ENCODE assay signal across 8 cellular contexts in genomic region chr2:24919100-24919976, GRCh38. TPM values are rescaled to one million over a fixed set of nuclear protein-coding genes. Genes with fewer than 3 reads are reported as not detected.
A peak's percentile ranks its signal among the peaks of the same experiment; 100 is the strongest.
DNase-seq lines count a peak whose midpoint lies in the region; ATAC-seq and TF ChIP-seq lines count a peak whose summit lies in the region.

No MANE protein-coding gene starts in this region.

- peak overlapping the region; percentile 79 to 84 for H3K27ac ChIP-seq in ovary

- 2 to 7% (median 5%) methylated on average over 22 to 67 of the region's 67 CpGs for WGBS in ovary, 3 donors

- H3K4me3 Mint-ChIP-seq in activated T-cell treated with anti-CD3 and anti-CD28 coated beads, Interleukin-2, amount 50 U/mL, for 72 hours: peak overlapping the region; percentile 84 to 90

- intact Hi-C loops in ovary (cut with DNase I): loop anchor here in 1 of 4 donors (5.0 kb wide), 2 partner anchors 42 to 62 kb away; no protein-coding TSS in a partner anchor

- no peak for TF ChIP-seq EP300 in ovary (IDR thresholded peaks at IDR 0.05)

- TF ChIP-seq POLR2A in ovary (IDR thresholded peaks at IDR 0.05): no peak

- peak; percentile 19 for ATAC-seq in HG02763 (IDR thresholded peaks at IDR 0.05; ENCODE audit: unreplicated experiment)
- ATAC-seq in activated T-cell treated with anti-CD3 and anti-CD28 coated beads, Interleukin-2, amount 50 U/mL, for 72 hours (replicated peaks in 1 of 2): peak; percentile 57

- H3K4me3 ChIP-seq in fibroblast of pulmonary artery (replicated peaks; ENCODE audit: low read depth, low read length) (peak overlapping the region; percentile 60), ovary (peak overlapping the region; percentile 68)

- H3K9me3 Mint-ChIP-seq in activated T-cell treated with anti-CD3 and anti-CD28 coated beads, Interleukin-2, amount 50 U/mL, for 72 hours: no peaks in the 10 kb centered on the region

- DNase-seq in DMS53 (lab: John Stamatoyannopoulos, UW) (peak; percentile 60), DMS53 treated with DMSO at 0.1 percent for 48 hours (lab: John Stamatoyannopoulos, UW; ENCODE audit: unreplicated experiment) (no peak), NCI-H526 (lab: John Stamatoyannopoulos, UW) (peak; percentile 56 to 81), fibroblast of pulmonary artery (ENCODE audit: low read depth) (no peak), ovary (peak in 3 of 5 donors; percentile 38 to 56 (median 50)), NCI-H1436 (lab: John Stamatoyannopoulos, UW) (no peak)
- DNase-seq in activated T-cell treated with anti-CD3 and anti-CD28 coated beads, Interleukin-2, amount 50 U/mL, for 72 hours: peak; percentile 75

- H3K4me1 Mint-ChIP-seq in activated T-cell treated with anti-CD3 and anti-CD28 coated beads, Interleukin-2, amount 50 U/mL, for 72 hours (ENCODE audit: low read depth): peaks cover 50% of the 10 kb centered on the region

- H3K9me3 ChIP-seq in ovary: no peaks in the 10 kb centered on the region

- peaks cover 0 to 3% of the 10 kb centered on the region in 2 donors for H3K36me3 Mint-ChIP-seq in activated T-cell treated with anti-CD3 and anti-CD28 coated beads, Interleukin-2, amount 50 U/mL, for 72 hours (ENCODE audit: insufficient read depth in 2 of 2)

- H3K27me3 ChIP-seq in ovary: no peaks in the 10 kb centered on the region

- no peaks in the 10 kb centered on the region for H3K36me3 ChIP-seq in ovary

- peaks cover 6% of the 10 kb centered on the region for H3K27me3 Mint-ChIP-seq in activated T-cell treated with anti-CD3 and anti-CD28 coated beads, Interleukin-2, amount 50 U/mL, for 72 hours (ENCODE audit: low read depth)

- peaks cover 24% of the 10 kb centered on the region for H3K4me1 ChIP-seq in ovary (ENCODE audit: insufficient read depth)

- peak overlapping the region; percentile 27 for H3K27ac Mint-ChIP-seq in activated T-cell treated with anti-CD3 and anti-CD28 coated beads, Interleukin-2, amount 50 U/mL, for 72 hours

- TF ChIP-seq CTCF in fibroblast of pulmonary artery (IDR thresholded peaks at IDR 0.05; ENCODE audit: low read length, missing control alignments): no peak
- TF ChIP-seq CTCF in ovary (IDR thresholded peaks at IDR 0.05): no peak

RNA-seq across cellular contexts. Expression of gene ADCY3, which starts 0.7 kb away (rescaled TPM):
- total RNA-seq in activated T-cell treated with anti-CD3 and anti-CD28 coated beads, Interleukin-2, amount 50 U/mL, for 72 hours: 10 to 100 TPM; 55.5 to 63.4 TPM
- total RNA-seq in ovary: 100 to 1,000 TPM in 3 of 7 donors, 10 to 100 TPM in 4; 27.1 to 150 (median 97.4) TPM
- polyA plus RNA-seq in ovary: 100 to 1,000 TPM in 1 of 2 donors, 10 to 100 TPM in 1; 65.1 to 104 TPM

RNA-seq across cellular contexts. Expression of gene DNAJC27, which starts 52.4 kb away (rescaled TPM):
- 1 to 10 TPM; 7.4 to 9.8 TPM for total RNA-seq in activated T-cell treated with anti-CD3 and anti-CD28 coated beads, Interleukin-2, amount 50 U/mL, for 72 hours
- 10 to 100 TPM; 10.2 to 17.6 (median 13.5) TPM for total RNA-seq in ovary
- 1 to 10 TPM; 6.0 to 8.7 TPM for polyA plus RNA-seq in ovary

Comparison
In these comparisons a context has a peak if more than half of its experiments do, and no peak if none do; other contexts are left out.
1. DNase-seq: peak in DMS53 (single experiment), NCI-H526 (2 of 2), activated T-cell treated with anti-CD3 and anti-CD28 coated beads, Interleukin-2, amount 50 U/mL, for 72 hours (2 of 2) and ovary (3 of 5); none in DMS53 treated with DMSO at 0.1 percent for 48 hours (single experiment), fibroblast of pulmonary artery (single experiment) and NCI-H1436 (single experiment).